In genomic region chr5:138438003-138438723, GRCh38 we compare ENCODE assay signal across 8 cellular contexts. TPM values are rescaled to one million over a fixed set of nuclear protein-coding genes. Genes with fewer than 3 reads are reported as not detected.
A peak's percentile ranks its signal among the peaks of the same experiment; 100 is the strongest.
DNase-seq lines count a peak whose midpoint lies in the region; ATAC-seq and TF ChIP-seq lines count a peak whose summit lies in the region.

No MANE protein-coding gene starts in this region.

- no peaks in the 10 kb centered on the region for H3K9me2 ChIP-seq in hepatocyte (replicated peaks; ENCODE audit: insufficient read depth)

- H3K9me3 ChIP-seq in hepatocyte (ENCODE audit: low read depth) (no peaks in the 10 kb centered on the region), skeletal muscle tissue (ENCODE audit: control insufficient read depth in 3 of 3, low read length in 3 of 3) (no peaks in the 10 kb centered on the region)

- H3K79me2 ChIP-seq in hepatocyte = no peaks in the 10 kb centered on the region

- TF ChIP-seq CTCF in WI38 (IDR thresholded peaks at IDR 0.05; ENCODE audit: low read depth, low read length) (no peak), hepatocyte (IDR thresholded peaks at IDR 0.05; ENCODE audit: poor library complexity) (no peak)

- DNase-seq in DMS53 (lab: John Stamatoyannopoulos, UW) (peak; percentile 63), DMS53 treated with DMSO at 0.1 percent for 48 hours (lab: John Stamatoyannopoulos, UW; ENCODE audit: unreplicated experiment) (no peak), hepatocyte (ENCODE audit: low spot score) (no peak), D341Med (ENCODE audit: low spot score) (no peak), DMS153 treated with DMSO at 0.1 percent for 48 hours (lab: John Stamatoyannopoulos, UW; ENCODE audit: unreplicated experiment) (no peak)

- H3K36me3 ChIP-seq in hepatocyte (replicated peaks; ENCODE audit: insufficient read depth, low read depth) = no peaks in the 10 kb centered on the region
- H3K36me3 ChIP-seq in skeletal muscle tissue (ENCODE audit: control insufficient read depth in 3 of 3, insufficient read depth in 3 of 3, low read length in 3 of 3) = peaks cover 24 to 31% (median 29%) of the 10 kb centered on the region in 3 donors

- H4K20me1 ChIP-seq in hepatocyte (ENCODE audit: insufficient read depth, poor library complexity, severe bottlenecking) = no peaks in the 10 kb centered on the region

- H3K4me2 ChIP-seq in hepatocyte = peak overlapping the region; percentile 81

- H3K27me3 ChIP-seq in hepatocyte (no peaks in the 10 kb centered on the region), skeletal muscle tissue (ENCODE audit: control insufficient read depth in 3 of 3, insufficient read depth in 3 of 3, low read length in 3 of 3) (no peaks in the 10 kb centered on the region)

- H3K9ac ChIP-seq in skeletal muscle tissue (ENCODE audit: low read depth in 1 of 3, low read length in 3 of 3) = peak overlapping the region in 2 of 3 donors; percentile 61 to 70

- H3K4me1 ChIP-seq in hepatocyte (ENCODE audit: insufficient read depth) = no peaks in the 10 kb centered on the region
- H3K4me1 ChIP-seq in skeletal muscle tissue (ENCODE audit: control insufficient read depth in 3 of 3, insufficient read depth in 3 of 3, low read length in 3 of 3) = peaks cover 10 to 14% (median 11%) of the 10 kb centered on the region in 3 donors

- H2AFZ ChIP-seq in hepatocyte = no peak overlapping the region

- WGBS in hepatocyte (ENCODE audit: low lambda C conversion rate, missing lambda C conversion rate) = 76% methylated on average over 11 of the region's 11 CpGs

- peak overlapping the region; percentile 48 for H3K4me3 ChIP-seq in WI38 (ENCODE audit: low read depth, low read length)
- no peak overlapping the region for H3K4me3 ChIP-seq in hepatocyte
- H3K4me3 ChIP-seq in skeletal muscle tissue (ENCODE audit: low read length in 3 of 3) = peak overlapping the region; percentile 49 to 64 (median 60)

- no peak overlapping the region for H3K27ac ChIP-seq in hepatocyte
- H3K27ac ChIP-seq in skeletal muscle tissue (ENCODE audit: low read depth, low read length) = no peak overlapping the region

- ATAC-seq in HG02981 (IDR thresholded peaks at IDR 0.05; ENCODE audit: unreplicated experiment) = no peak

RNA-seq across cellular contexts. Expression of gene REEP2, which starts 0.7 kb away (rescaled TPM):
- 0.67 and 3.2 TPM in 2 replicates for total RNA-seq in hepatocyte
- 0.66 and 1.9 TPM in 2 replicates for polyA plus RNA-seq in hepatocyte
- 7.3 TPM for total RNA-seq in skeletal muscle tissue

RNA-seq across cellular contexts. Expression of gene EGR1, which starts 27.1 kb away (rescaled TPM):
- total RNA-seq in hepatocyte = 64.2 and 95.4 TPM in 2 replicates
- 336 and 434 TPM in 2 replicates for polyA plus RNA-seq in hepatocyte
- 21.4 TPM for total RNA-seq in skeletal muscle tissue
